ENCODE assay signal across 21 cellular contexts in the genomic region with DNA sequence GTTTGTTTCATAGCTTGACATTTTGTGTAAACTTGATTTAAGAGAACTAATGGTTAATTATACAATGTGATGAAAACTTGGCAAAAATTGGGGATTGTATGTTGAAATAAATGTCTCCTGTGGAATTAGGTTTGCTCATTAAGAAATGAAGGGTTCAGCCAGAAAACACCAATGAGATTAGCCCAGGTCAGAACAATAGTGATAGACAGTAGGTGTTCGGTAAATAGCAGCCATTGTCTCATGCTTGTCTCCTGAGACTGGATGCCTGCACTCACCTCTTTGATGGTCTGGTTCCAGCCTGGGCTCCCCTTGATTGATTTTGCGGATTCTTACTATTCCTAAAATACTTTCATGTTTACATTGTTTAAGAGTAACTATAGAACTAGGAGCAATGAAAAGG.
"Had no signal": no experiment of that assay in that cellular context is flagged by ENCODE, and none has a peak within 500 bp of the region (broad histone marks: within the 10 kb centered on the region; RNA-seq: fewer than 3 reads in every experiment).

No MANE protein-coding gene starts in this region.

- H3K4me1 ChIP-seq: colonic mucosa, left lung, lower lobe of right lung, spleen, testis, transverse colon had no signal

- H3K4me3 ChIP-seq: colonic mucosa, heart left ventricle, left lung, lower lobe of right lung, spleen, testis, transverse colon had no signal

- DNase-seq: colonic mucosa; dermis blood vessel endothelial cell; heart left ventricle; hypothalamus; left lung; lower lobe of right lung; naive B cell; nephron progenitor cell; posterior cingulate gyrus; spleen; stimulated activated CD4-positive, alpha-beta T cell treated with anti-CD3 and anti-CD28 coated beads, Interleukin-15, amount 100 ng/mL, for 24 hours; stimulated activated CD4-positive, alpha-beta T cell treated with anti-CD3 and anti-CD28 coated beads, Interleukin-1b, Interleukin-23, amount 100 ng/mL, for 48 hours; stimulated activated CD4-positive, alpha-beta T cell treated with anti-CD3 and anti-CD28 coated beads, Interleukin-4, amount 100 ng/mL, for 24 hours; stimulated activated naive B cell treated with anti-CD40 and anti-IgM and Interleukin-4, amounts not matched to agents 10 μg/mL and 1 μg/mL and 100 μg/mL, for 72 hours; stimulated activated naive CD8-positive, alpha-beta T cell treated with anti-CD3 and anti-CD28 coated beads, Interleukin-15, amount 100 ng/mL, for 72 hours; testis; transverse colon had no signal

- H3K27ac ChIP-seq: colonic mucosa, heart left ventricle, left lung, lower lobe of right lung, neutrophil, spleen, testis, transverse colon had no signal

- ATAC-seq: esophagus mucosa; left lung; lower lobe of right lung; sciatic nerve; stimulated activated naive B cell treated with anti-CD40 and anti-IgM and Interleukin-4, amounts not matched to agents 10 μg/mL and 1 μg/mL and 100 μg/mL, for 72 hours; stimulated activated naive CD8-positive, alpha-beta T cell treated with anti-CD3 and anti-CD28 coated beads, Interleukin-15, amount 100 ng/mL, for 72 hours had no signal

- H3K4me1 Mint-ChIP-seq: memory B cell; naive B cell; stimulated activated naive B cell treated with anti-CD40 and anti-IgM and Interleukin-4, amounts not matched to agents 10 μg/mL and 1 μg/mL and 100 μg/mL, for 72 hours; stimulated activated naive CD8-positive, alpha-beta T cell treated with anti-CD3 and anti-CD28 coated beads, Interleukin-15, amount 100 ng/mL, for 72 hours had no signal

- H3K27me3 ChIP-seq: colonic mucosa, heart left ventricle, left lung, neutrophil, spleen, testis, transverse colon had no signal

- H3K9me3 ChIP-seq: colonic mucosa, heart left ventricle, left lung, lower lobe of right lung, neutrophil, spleen, testis, transverse colon had no signal

- H3K27me3 Mint-ChIP-seq: memory B cell; naive B cell; stimulated activated naive B cell treated with anti-CD40 and anti-IgM and Interleukin-4, amounts not matched to agents 10 μg/mL and 1 μg/mL and 100 μg/mL, for 72 hours; stimulated activated naive CD8-positive, alpha-beta T cell treated with anti-CD3 and anti-CD28 coated beads, Interleukin-15, amount 100 ng/mL, for 72 hours had no signal

- H3K36me3 ChIP-seq: colonic mucosa, heart left ventricle, left lung, lower lobe of right lung, neutrophil, spleen, transverse colon had no signal

- H3K36me3 Mint-ChIP-seq: memory B cell; naive B cell; stimulated activated naive B cell treated with anti-CD40 and anti-IgM and Interleukin-4, amounts not matched to agents 10 μg/mL and 1 μg/mL and 100 μg/mL, for 72 hours had no signal

- H3K4me3 Mint-ChIP-seq: memory B cell; naive B cell; nephron progenitor cell; stimulated activated naive B cell treated with anti-CD40 and anti-IgM and Interleukin-4, amounts not matched to agents 10 μg/mL and 1 μg/mL and 100 μg/mL, for 72 hours; stimulated activated naive CD8-positive, alpha-beta T cell treated with anti-CD3 and anti-CD28 coated beads, Interleukin-15, amount 100 ng/mL, for 72 hours had no signal

- H3K27ac Mint-ChIP-seq: memory B cell; naive B cell; nephron progenitor cell; stimulated activated naive B cell treated with anti-CD40 and anti-IgM and Interleukin-4, amounts not matched to agents 10 μg/mL and 1 μg/mL and 100 μg/mL, for 72 hours; stimulated activated naive CD8-positive, alpha-beta T cell treated with anti-CD3 and anti-CD28 coated beads, Interleukin-15, amount 100 ng/mL, for 72 hours had no signal
